9 cellular contexts compared by ENCODE assay signal in the genomic region with DNA sequence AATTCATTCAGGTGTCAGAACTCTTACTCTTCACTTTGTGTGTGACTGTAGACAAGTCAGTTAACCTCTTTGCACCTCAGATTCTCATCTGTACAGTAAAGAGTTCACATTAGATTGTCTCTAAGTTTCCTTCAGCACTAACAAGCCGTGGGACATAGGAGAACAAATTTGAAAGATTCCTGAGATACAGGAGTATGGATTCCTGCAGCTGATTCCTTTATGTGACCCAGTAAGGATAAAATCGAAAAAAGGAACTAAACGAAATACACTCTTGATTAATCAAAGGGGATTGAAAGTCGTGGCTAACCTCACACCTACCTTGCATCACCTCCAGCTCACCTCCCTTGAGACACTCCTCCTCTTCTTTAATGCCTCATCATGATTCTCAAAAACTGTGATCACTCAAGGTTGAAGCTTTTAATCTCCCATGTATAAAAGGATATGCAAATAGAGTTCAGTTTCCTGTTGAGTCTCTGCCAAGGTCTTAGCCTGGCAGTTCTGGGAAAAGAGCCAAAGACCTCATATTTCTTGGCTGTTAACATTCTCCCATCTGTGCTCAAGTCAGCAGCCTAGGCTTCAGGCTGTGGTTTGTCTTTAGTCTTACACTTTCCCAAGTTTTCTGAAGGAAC.
DNase-seq lines count a peak whose midpoint lies in the region; FAIRE-seq and TF ChIP-seq lines count a peak whose summit lies in the region.
"Had no signal": no experiment of that assay in that cellular context is flagged by ENCODE, and none has a peak within 500 bp of the region (broad histone marks: within the 10 kb centered on the region; RNA-seq: fewer than 3 reads in every experiment).

No MANE protein-coding gene starts in this region.

- peak overlapping the region; percentile 99 for H3K27ac ChIP-seq in SK-N-MC

- H3K9me3 ChIP-seq in SK-N-MC (ENCODE audit: low read depth, low read length) (no peaks in the 10 kb centered on the region), skeletal muscle satellite cell (replicated peaks; ENCODE audit: low read length) (no peaks in the 10 kb centered on the region)

- peaks cover 39% of the 10 kb centered on the region for H3K27me3 ChIP-seq in skeletal muscle satellite cell (ENCODE audit: control insufficient read depth, insufficient read depth, low read length)

- H3K4me1 ChIP-seq in skeletal muscle satellite cell (ENCODE audit: control insufficient read depth, insufficient read depth, low read length): peaks cover 15% of the 10 kb centered on the region

- peak overlapping the region; percentile 12 for H3K4me2 ChIP-seq in skeletal muscle satellite cell (ENCODE audit: low read length)

- in situ Hi-C loops in GM13976 (cut with MboI; ENCODE audit: low sequenced_read_pairs, unreplicated experiment): no loop called here

- H3K36me3 ChIP-seq in SK-N-MC (ENCODE audit: insufficient read depth, low read length) (no peaks in the 10 kb centered on the region), skeletal muscle satellite cell (ENCODE audit: insufficient read depth, low read length) (no peaks in the 10 kb centered on the region)

- TF ChIP-seq CTCF in GM13976 (IDR thresholded peaks at IDR 0.05; ENCODE audit: borderline replicate concordance, control extremely low read depth, extremely low read depth, insufficient read depth, missing control alignments): no peak

- peak overlapping the region; percentile 61 for H3K4me3 ChIP-seq in SK-N-MC
- no peak overlapping the region for H3K4me3 ChIP-seq in skeletal muscle satellite cell (ENCODE audit: low read length)

- peak; percentile 75 for DNase-seq in AG08395 (ENCODE audit: low spot score)
- peak; percentile 94 for DNase-seq in HS-27A (ENCODE audit: low read depth)
- peak; percentile 99 for DNase-seq in SK-N-MC (ENCODE audit: low read depth, low spot score)
- DNase-seq in frontal cortex (ENCODE audit: low spot score in 2 of 2): peak; percentile 18 to 28
- DNase-seq in OCI-M2 (lab: John Stamatoyannopoulos, UW; ENCODE audit: unreplicated experiment): no peak
- no peak for DNase-seq in activated CD4-positive, CD25-positive, alpha-beta regulatory T cell treated with anti-CD3 and anti-CD28 coated beads, Interleukin-2, amount 50 U/mL, for 72 hours
- no peak for DNase-seq in GM13976 (ENCODE audit: low spot score)
- DNase-seq: activated naive CD8-positive, alpha-beta T cell treated with anti-CD3 and anti-CD28 coated beads, Interleukin-2, amount 10 ng/mL, durations not matched to agents 7 days and 5 days had no signal

- FAIRE-seq in frontal cortex (lab: Jason Lieb, UNC): no peak

- H3K9ac ChIP-seq in SK-N-MC (ENCODE audit: insufficient read length): peak overlapping the region; percentile 41
- H3K9ac ChIP-seq in skeletal muscle satellite cell (ENCODE audit: low read depth, low read length): no peak overlapping the region

Comparison
In these comparisons a context has a peak if more than half of its experiments do, and no peak if none do; other contexts are left out.
1. DNase-seq: peak in AG08395 (single experiment), HS-27A (single experiment), SK-N-MC (single experiment) and frontal cortex (2 of 2); none in OCI-M2 (single experiment), activated CD4-positive, CD25-positive, alpha-beta regulatory T cell treated with anti-CD3 and anti-CD28 coated beads, Interleukin-2, amount 50 U/mL, for 72 hours (single experiment) and GM13976 (single experiment).